Comparison of ENCODE assay signal across 29 cellular contexts in the genomic region with DNA sequence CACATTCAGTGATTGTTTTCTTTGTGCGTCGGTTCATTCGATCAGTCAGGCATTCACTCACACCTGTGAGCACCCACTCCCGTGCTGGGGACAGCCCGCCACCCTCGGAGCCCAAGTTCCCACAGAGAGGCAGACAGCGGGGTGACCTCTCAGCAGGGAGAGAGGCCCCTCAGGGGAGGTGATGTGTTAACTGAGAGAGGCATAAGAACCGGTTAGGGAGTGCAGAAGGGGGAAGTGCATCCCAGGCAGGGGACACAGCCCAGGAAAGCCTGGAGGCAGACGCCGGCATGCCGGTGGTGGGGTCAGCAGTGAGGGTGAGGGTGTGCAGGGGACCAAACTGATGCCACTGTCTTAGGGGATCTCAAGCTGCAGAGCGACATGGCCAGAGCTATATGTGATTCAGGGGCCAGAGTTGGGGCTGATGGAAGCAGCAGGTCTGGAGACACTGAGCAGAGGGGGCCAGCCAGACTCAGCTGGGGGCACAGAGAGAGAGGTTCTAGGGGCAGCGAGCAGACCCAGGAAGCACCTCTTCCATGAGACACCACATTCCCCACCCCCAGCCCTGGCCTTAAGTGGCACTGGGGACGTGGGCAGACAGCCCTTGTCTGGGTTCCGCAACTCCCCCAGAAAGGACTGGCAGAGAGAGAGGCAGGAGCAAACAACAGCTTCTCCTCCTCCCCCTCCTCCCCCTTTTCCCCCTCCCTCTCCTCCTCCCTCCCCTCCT. TPM values are rescaled to one million over a fixed set of nuclear protein-coding genes. Genes with fewer than 3 reads are reported as not detected.
DNase-seq lines count a peak whose midpoint lies in the region; ATAC-seq and TF ChIP-seq lines count a peak whose summit lies in the region.
"Had no signal": no experiment of that assay in that cellular context is flagged by ENCODE, and none has a peak within 500 bp of the region (broad histone marks: within the 10 kb centered on the region; RNA-seq: fewer than 3 reads in every experiment).

No MANE protein-coding gene starts in this region.

- H3K9me2 ChIP-seq in MM.1S (replicated peaks; ENCODE audit: insufficient read depth, low read length) = no peaks in the 10 kb centered on the region

- H3K36me3 Mint-ChIP-seq in WTC11 (no peaks in the 10 kb centered on the region), nephron progenitor cell (ENCODE audit: low read depth) (no peaks in the 10 kb centered on the region)
- H3K36me3 Mint-ChIP-seq in activated T-cell treated with anti-CD3 and anti-CD28 coated beads, Interleukin-2, amount 50 U/mL, for 72 hours (ENCODE audit: insufficient read depth in 2 of 2) = no peaks in the 10 kb centered on the region
- H3K36me3 Mint-ChIP-seq: CD14-positive monocyte, natural killer cell, type B pancreatic cell had no signal

- H3K36me3 ChIP-seq in BLaER1 treated with 17β-estradiol and CSF1 and Interleukin-3, amounts not matched to agents 10 nM and 100 nM = no peaks in the 10 kb centered on the region
- H3K36me3 ChIP-seq in HEK293 (ENCODE audit: control insufficient read depth in 2 of 2, insufficient read depth in 1 of 2, low read length in 2 of 2) = no peaks in the 10 kb centered on the region
- no peaks in the 10 kb centered on the region for H3K36me3 ChIP-seq in MM.1S (replicated peaks; ENCODE audit: insufficient read depth, low read length)
- H3K36me3 ChIP-seq: ovary had no signal

- H3K27ac Mint-ChIP-seq in WTC11 (peak overlapping the region; percentile 79), nephron progenitor cell (peak overlapping the region; percentile 93)
- no peak overlapping the region for H3K27ac Mint-ChIP-seq in activated T-cell treated with anti-CD3 and anti-CD28 coated beads, Interleukin-2, amount 50 U/mL, for 72 hours
- H3K27ac Mint-ChIP-seq: activated T-cell treated with anti-CD3 and anti-CD28 coated beads, Interleukin-2, amount 50 U/mL, for 24 hours; CD14-positive monocyte; natural killer cell; type B pancreatic cell had no signal

- H3K4me3 ChIP-seq in BLaER1 treated with 17β-estradiol and CSF1 and Interleukin-3, amounts not matched to agents 10 nM and 100 nM = 0 out of 20 replicates have a peak overlapping the region, but pooled peaks of 2 of the 10 experiments have one; percentile 7 to 13
- H3K4me3 ChIP-seq in HEK293 (ENCODE audit: low read depth, low read length) (no peak overlapping the region), MM.1S (ENCODE audit: low read length) (no peak overlapping the region)
- H3K4me3 ChIP-seq: ovary had no signal

- H3K9me3 Mint-ChIP-seq in WTC11 (no peaks in the 10 kb centered on the region), nephron progenitor cell (no peaks in the 10 kb centered on the region)
- no peaks in the 10 kb centered on the region for H3K9me3 Mint-ChIP-seq in activated T-cell treated with anti-CD3 and anti-CD28 coated beads, Interleukin-2, amount 50 U/mL, for 72 hours
- H3K9me3 Mint-ChIP-seq: activated T-cell treated with anti-CD3 and anti-CD28 coated beads, Interleukin-2, amount 50 U/mL, for 24 hours; natural killer cell; type B pancreatic cell had no signal

- H3K4me2 ChIP-seq in BLaER1 treated with 17β-estradiol and CSF1 and Interleukin-3, amounts not matched to agents 10 nM and 100 nM = peak overlapping the region; percentile 21 to 73 (median 61); a peak in 21 of 22 replicates
- no peak overlapping the region for H3K4me2 ChIP-seq in MM.1S (ENCODE audit: low read depth, low read length)

- H2AFZ ChIP-seq in MM.1S (ENCODE audit: low read length) = no peak overlapping the region

- CTCF ChIA-PET in HEK293 (lab: Yijun Ruan, JAX) = interaction anchor here (1.2 kb wide), 1 partner anchor 36 kb away, joined by 4 read pairs; no protein-coding TSS in a partner anchor
- CTCF ChIA-PET in WTC11 (lab: Charles Lee) = interaction anchor here (0.5 to 2.9 kb wide), 7 partner anchors 11 to 249 kb away, joined by 3 to 23 read pairs (median 4); a partner anchor contains a TSS

- TF ChIP-seq CTCF in HEK293 (tag by site-specific recombination; IDR thresholded peaks at IDR 0.05) (no peak), WTC11 (IDR thresholded peaks at IDR 0.05) (no peak), nephron progenitor cell (IDR thresholded peaks at IDR 0.05) (no peak), MM.1S (IDR thresholded peaks at IDR 0.05; ENCODE audit: low read length) (no peak)

- ATAC-seq in WTC11 = peak; percentile 12; the same call in 1 of the 2 replicates
- ATAC-seq in activated T-cell treated with anti-CD3 and anti-CD28 coated beads, Interleukin-2, amount 50 U/mL, for 72 hours (replicated peaks in 1 of 2) = no peak
- ATAC-seq: HepG2 had no signal

- DNase-seq in WTC11 (ENCODE audit: low spot score) (no peak), nephron progenitor cell (no peak), mucosa of gallbladder (ENCODE audit: low spot score) (no peak), AG08396 (ENCODE audit: low spot score) (no peak), MM.1S (no peak)
- DNase-seq in activated T-cell treated with anti-CD3 and anti-CD28 coated beads, Interleukin-2, amount 50 U/mL, for 72 hours = no peak
- DNase-seq: ACHN; activated CD4-positive, alpha-beta T cell treated with anti-CD3 and anti-CD28 coated beads for 48 hours; activated CD8-positive, alpha-beta memory T cell treated with anti-CD3 and anti-CD28 coated beads for 24 hours; activated gamma-delta T cell treated with Interleukin-2 at 50 U/mL for 16 hours; activated T-cell treated with anti-CD3 and anti-CD28 coated beads, Interleukin-2, amount 50 U/mL, for 24 hours; dermis blood vessel endothelial cell; DMS79; kidney; midbrain; natural killer cell; NCI-H1048; NCI-H1694 treated with DMSO at 0.1 percent for 48 hours; NCI-H2171 treated with DMSO at 0.1 percent for 48 hours; NCI-H524; ovary; stimulated activated CD4-positive, alpha-beta T cell treated with anti-CD3 and anti-CD28 coated beads, Interleukin-2, amount 100 ng/mL, for 24 hours had no signal

- no peak overlapping the region for H3K9ac ChIP-seq in BLaER1 treated with 17β-estradiol and CSF1 and Interleukin-3, amounts not matched to agents 10 nM and 100 nM
- no peak overlapping the region for H3K9ac ChIP-seq in MM.1S (ENCODE audit: low read length)

- H3K27me3 Mint-ChIP-seq in WTC11 (ENCODE audit: low read depth) = no peaks in the 10 kb centered on the region; the same call in 1 of the 2 replicates
- peaks cover 50% of the 10 kb centered on the region for H3K27me3 Mint-ChIP-seq in nephron progenitor cell (ENCODE audit: low read depth, poor library complexity)
- peaks cover 46% of the 10 kb centered on the region for H3K27me3 Mint-ChIP-seq in activated T-cell treated with anti-CD3 and anti-CD28 coated beads, Interleukin-2, amount 50 U/mL, for 72 hours (ENCODE audit: low read depth)

- peaks cover 30% of the 10 kb centered on the region for H3K4me1 Mint-ChIP-seq in WTC11
- peaks cover 38% of the 10 kb centered on the region for H3K4me1 Mint-ChIP-seq in nephron progenitor cell
- H3K4me1 Mint-ChIP-seq in activated T-cell treated with anti-CD3 and anti-CD28 coated beads, Interleukin-2, amount 50 U/mL, for 72 hours (ENCODE audit: low read depth) = no peaks in the 10 kb centered on the region

- no peak overlapping the region for H3K27ac ChIP-seq in BLaER1 treated with 17β-estradiol and CSF1 and Interleukin-3, amounts not matched to agents 10 nM and 100 nM
- H3K27ac ChIP-seq in HEK293 (ENCODE audit: extremely low read depth, low read depth, low read length) = no peak overlapping the region
- H3K27ac ChIP-seq in MM.1S (ENCODE audit: low read length) = no peak overlapping the region
- H3K27ac ChIP-seq: ovary had no signal

- POLR2A ChIA-PET in HEK293 (lab: Yijun Ruan, JAX) (no interaction called here), WTC11 (lab: Charles Lee) (no interaction called here)

- no peaks in the 10 kb centered on the region for H3K79me2 ChIP-seq in MM.1S (ENCODE audit: low read length)

- peaks cover 0 to 4% (median under 1%) of the 10 kb centered on the region in 11 experiments; a peak in 10 of 22 replicates for H3K9me3 ChIP-seq in BLaER1 treated with 17β-estradiol and CSF1 and Interleukin-3, amounts not matched to agents 10 nM and 100 nM (replicated peaks in 1 of 11)
- no peaks in the 10 kb centered on the region for H3K9me3 ChIP-seq in HEK293 (ENCODE audit: control insufficient read depth, insufficient read depth, low read depth, low read length)
- H3K9me3 ChIP-seq in MM.1S (replicated peaks; ENCODE audit: insufficient read depth, low read length) = no peaks in the 10 kb centered on the region
- H3K9me3 ChIP-seq: ovary had no signal

- H3K4me1 ChIP-seq in BLaER1 treated with 17β-estradiol and CSF1 and Interleukin-3, amounts not matched to agents 10 nM and 100 nM = peaks cover 10 to 23% (median 18%) of the 10 kb centered on the region in 10 experiments; a peak in 18 of 20 replicates
- no peaks in the 10 kb centered on the region for H3K4me1 ChIP-seq in HEK293 (ENCODE audit: control insufficient read depth, insufficient read depth, low read length)
- no peaks in the 10 kb centered on the region for H3K4me1 ChIP-seq in MM.1S (ENCODE audit: low read length)

- H3K27me3 ChIP-seq in BLaER1 treated with 17β-estradiol and CSF1 and Interleukin-3, amounts not matched to agents 10 nM and 100 nM = peaks cover 78 to 91% (median 90%) of the 10 kb centered on the region in 11 experiments
- peaks cover 86% of the 10 kb centered on the region for H3K27me3 ChIP-seq in MM.1S (replicated peaks; ENCODE audit: insufficient read depth, low read length)
- H3K27me3 ChIP-seq: ovary had no signal

- peaks cover 0 to 75% (median 39%) of the 10 kb centered on the region in 11 experiments; a peak in 16 of 22 replicates for H4K20me1 ChIP-seq in BLaER1 treated with 17β-estradiol and CSF1 and Interleukin-3, amounts not matched to agents 10 nM and 100 nM
- H4K20me1 ChIP-seq in MM.1S (ENCODE audit: insufficient read depth, low read length) = no peaks in the 10 kb centered on the region

- H3K4me3 Mint-ChIP-seq in WTC11 (peak overlapping the region; percentile 40), nephron progenitor cell (peak overlapping the region; percentile 49)
- H3K4me3 Mint-ChIP-seq in activated T-cell treated with anti-CD3 and anti-CD28 coated beads, Interleukin-2, amount 50 U/mL, for 72 hours = no peak overlapping the region
- H3K4me3 Mint-ChIP-seq: activated T-cell treated with anti-CD3 and anti-CD28 coated beads, Interleukin-2, amount 50 U/mL, for 24 hours; natural killer cell; type B pancreatic cell had no signal

- H3F3A ChIP-seq in MM.1S (ENCODE audit: insufficient read depth, low read length) = no peaks in the 10 kb centered on the region

TF ChIP-seq in HEK293, 187 proteins besides CTCF, POLR2A, EP300 and RAD21 (continues in another document):
- TF ChIP-seq GLIS2 (tag by site-specific recombination; IDR thresholded peaks at IDR 0.05) (peak; percentile 46), ZIC2 (tag by site-specific recombination; IDR thresholded peaks at IDR 0.05) (peak; percentile 86)

TF ChIP-seq in WTC11, 78 proteins besides CTCF, POLR2A, EP300 and RAD21 (continues in another document):
- TF ChIP-seq ZNF423 (CRISPR knock-in tag; IDR thresholded peaks at IDR 0.05) = peak; percentile 41; the same call in 1 of the 2 replicates

RNA-seq across cellular contexts. Expression of a gene that starts 35.9 kb away (rescaled TPM):
- total RNA-seq in WTC11 (2021) (0.17 to 0.18 TPM in 2 of 3 replicates, not detected in the other), mucosa of gallbladder (4.0 TPM)
- under 1 TPM; 0.46 to 0.81 TPM for total RNA-seq in activated T-cell treated with anti-CD3 and anti-CD28 coated beads, Interleukin-2, amount 50 U/mL, for 72 hours
- total RNA-seq: dermis blood vessel endothelial cell, HepG2, LHCN-M2 had no signal

RNA-seq across cellular contexts. Expression of a gene that starts 52.8 kb away (rescaled TPM):
- total RNA-seq in WTC11 (2021) (7.9 to 10.2 TPM (median 9.4 TPM) in 3 replicates), mucosa of gallbladder (0.14 TPM)
- under 1 TPM in 1 of 2 donors, not detected in 1; 0.23 TPM for total RNA-seq in activated T-cell treated with anti-CD3 and anti-CD28 coated beads, Interleukin-2, amount 50 U/mL, for 72 hours
- total RNA-seq: HepG2; natural killer cell; T-helper 2 cell treated with Interferon-gamma antibody and Interleukin-4, amounts not matched to agents 100 ng/mL and 5 ng/mL, for 36 hours had no signal

Comparison
In these comparisons a context has a peak if more than half of its experiments do, and no peak if none do; other contexts are left out.
1. H3K4me3 Mint-ChIP-seq: peak in WTC11 (single experiment) and nephron progenitor cell (single experiment); none in activated T-cell treated with anti-CD3 and anti-CD28 coated beads, Interleukin-2, amount 50 U/mL, for 72 hours (0 of 2).